Comparison of ENCODE assay signal across 9 cellular contexts in genomic region chr2:42793314-42794270, GRCh38. TPM values are rescaled to one million over a fixed set of nuclear protein-coding genes. Genes with fewer than 3 reads are reported as not detected.
A peak's percentile ranks its signal among the peaks of the same experiment; 100 is the strongest.
DNase-seq lines count a peak whose midpoint lies in the region; ATAC-seq, FAIRE-seq and TF ChIP-seq lines count a peak whose summit lies in the region.
"Had no signal": no experiment of that assay in that cellular context is flagged by ENCODE, and none has a peak within 500 bp of the region (broad histone marks: within the 10 kb centered on the region; RNA-seq: fewer than 3 reads in every experiment).

No MANE protein-coding gene starts in this region.

- H3K4me3 ChIP-seq in cardiac muscle cell (peak overlapping the region; percentile 20), pancreas (peak overlapping the region; percentile 56 to 88 (median 73))

- FAIRE-seq in pancreas (lab: Jason Lieb, UNC) = no peak

- 20 to 23% methylated on average over 24 of the region's 24 CpGs for WGBS in pancreas, 2 donors

- H3K4me3 Mint-ChIP-seq in IgD-negative memory B cell = peak overlapping the region; percentile 66 to 95 (median 90)

- H3K27me3 Mint-ChIP-seq in IgD-negative memory B cell = no peaks in the 10 kb centered on the region

- peak; percentile 34 for DNase-seq in EH (ENCODE audit: low read depth)
- peak in 1 of 2 donors; percentile 59 for DNase-seq in cardiac muscle cell (ENCODE audit: low read depth in 1 of 2, low spot score in 1 of 2)
- peak in 1 of 6 donors; percentile 47 for DNase-seq in pancreas
- DNase-seq in stimulated activated CD4-positive, alpha-beta T cell treated with anti-CD3 and anti-CD28 coated beads, Interleukin-4, amount 100 ng/mL, for 1 hour = no peak
- no peak for DNase-seq in NCI-H82 (lab: John Stamatoyannopoulos, UW)
- no peak for DNase-seq in dermis blood vessel endothelial cell

- peaks cover 16% of the 10 kb centered on the region for H3K27me3 ChIP-seq in cardiac muscle cell
- no peaks in the 10 kb centered on the region for H3K27me3 ChIP-seq in pancreas

- peaks cover 0 to 2% (median 0%) of the 10 kb centered on the region in 3 donors for H3K9me3 Mint-ChIP-seq in IgD-negative memory B cell

- H3K9me3 ChIP-seq in cardiac muscle cell (ENCODE audit: low read depth) = no peaks in the 10 kb centered on the region
- H3K9me3 ChIP-seq in pancreas = no peaks in the 10 kb centered on the region

- TF ChIP-seq CTCF in cardiac muscle cell (IDR thresholded peaks at IDR 0.05; ENCODE audit: low read depth, low read length) (no peak), pancreas (IDR thresholded peaks at IDR 0.05) (no peak)

- no peaks in the 10 kb centered on the region for H3K36me3 Mint-ChIP-seq in IgD-negative memory B cell

- H3K27ac Mint-ChIP-seq in IgD-negative memory B cell = peak overlapping the region; percentile 89 to 96 (median 94)

- H3K27ac ChIP-seq in cardiac muscle cell = no peak overlapping the region
- H3K27ac ChIP-seq in pancreas = peak overlapping the region; percentile 88 to 96 (median 92)
- H3K27ac ChIP-seq: VCaP had no signal

- intact Hi-C loops in pancreas (cut with DNase I) = no loop called here

- no peaks in the 10 kb centered on the region for H3K4me1 ChIP-seq in cardiac muscle cell (ENCODE audit: low read depth)
- H3K4me1 ChIP-seq in pancreas = peaks cover 2 to 15% (median 8%) of the 10 kb centered on the region in 3 donors

- ATAC-seq in pancreas (peak; percentile 10 to 20 (median 15)), HG02623 (IDR thresholded peaks at IDR 0.05; ENCODE audit: unreplicated experiment) (no peak)

- H3K36me3 ChIP-seq in cardiac muscle cell (no peaks in the 10 kb centered on the region), pancreas (no peaks in the 10 kb centered on the region)

- peaks cover 40 to 51% (median 42%) of the 10 kb centered on the region in 3 donors for H3K4me1 Mint-ChIP-seq in IgD-negative memory B cell

RNA-seq across cellular contexts. Expression of gene HAAO, which starts 1.2 kb away (rescaled TPM):
- polyA plus RNA-seq in IgD-negative memory B cell = 5.7 TPM
- total RNA-seq in cardiac muscle cell = 0.30 and 0.39 TPM in 2 replicates
- 0.43 and 0.79 TPM in 2 replicates for polyA plus RNA-seq in cardiac muscle cell
- 10 to 100 TPM; 10.9 to 35.4 (median 20.4) TPM for total RNA-seq in pancreas
- polyA plus RNA-seq in pancreas = 10 to 100 TPM; 18.3 to 31.6 TPM
- total RNA-seq in dermis blood vessel endothelial cell = not detected in 2 replicates

RNA-seq across cellular contexts. Expression of gene OXER1, which starts 29.7 kb away (rescaled TPM):
- polyA plus RNA-seq in IgD-negative memory B cell (0.63 TPM), cardiac muscle cell (0.12 and 0.15 TPM in 2 replicates), pancreas (10 to 100 TPM; 10.1 to 12.5 TPM)
- total RNA-seq in cardiac muscle cell (0.48 TPM in 1 of 2 replicates, not detected in the other), pancreas (1 to 10 TPM; 2.0 to 4.5 (median 3.7) TPM), dermis blood vessel endothelial cell (not detected in 2 replicates)
